Comparison of ENCODE assay signal across 1 cellular context in the genomic region with DNA sequence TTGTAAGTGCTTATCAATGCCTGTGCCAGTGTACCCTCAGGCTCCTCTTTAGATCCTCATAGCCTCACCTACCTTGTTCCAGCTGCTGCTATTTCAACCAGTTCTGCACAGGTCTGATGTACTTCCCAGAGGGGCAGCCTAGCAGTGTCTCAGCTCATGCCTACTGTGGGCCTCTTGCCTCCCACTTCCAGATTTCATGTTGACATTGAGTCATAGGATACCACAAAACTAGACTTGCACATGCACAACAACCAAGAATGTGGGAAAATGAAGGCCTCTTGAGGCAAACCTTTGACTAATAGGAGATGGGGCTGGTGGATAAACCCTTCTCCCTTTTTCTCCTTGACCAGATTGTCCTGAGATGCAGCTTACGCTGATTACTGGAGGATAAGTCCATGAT.
TF ChIP-seq lines count a peak whose summit lies in the region.

No MANE protein-coding gene starts in this region.

TF ChIP-seq in HepG2, 621 proteins besides CTCF, POLR2A, EP300 and RAD21:
- no peak for TF ChIP-seq FOXA1 (IDR thresholded peaks at IDR 0.05)
- TF ChIP-seq FOXA1 (CRISPR knock-in tag; IDR thresholded peaks at IDR 0.05) = 0 out of 2 replicates have a peak, but pooled peaks have one; percentile 22
- TF ChIP-seq TRIM22 (IDR thresholded peaks at IDR 0.05) = no peak
- no peak for TF ChIP-seq JARID2 (CRISPR knock-in tag; IDR thresholded peaks at IDR 0.05; ENCODE audit: insufficient replicate concordance)
- no peak for TF ChIP-seq ZNF737 (CRISPR knock-in tag; IDR thresholded peaks at IDR 0.05; ENCODE audit: borderline replicate concordance)
- peak; percentile 81 for TF ChIP-seq FOSL2 (CRISPR knock-in tag; IDR thresholded peaks at IDR 0.05)
- TF ChIP-seq FOXA3 (CRISPR knock-in tag; IDR thresholded peaks at IDR 0.05) = peak; percentile 44; the same call in 1 of the 2 replicates
